16 cellular contexts compared by ENCODE assay signal in the genomic region with DNA sequence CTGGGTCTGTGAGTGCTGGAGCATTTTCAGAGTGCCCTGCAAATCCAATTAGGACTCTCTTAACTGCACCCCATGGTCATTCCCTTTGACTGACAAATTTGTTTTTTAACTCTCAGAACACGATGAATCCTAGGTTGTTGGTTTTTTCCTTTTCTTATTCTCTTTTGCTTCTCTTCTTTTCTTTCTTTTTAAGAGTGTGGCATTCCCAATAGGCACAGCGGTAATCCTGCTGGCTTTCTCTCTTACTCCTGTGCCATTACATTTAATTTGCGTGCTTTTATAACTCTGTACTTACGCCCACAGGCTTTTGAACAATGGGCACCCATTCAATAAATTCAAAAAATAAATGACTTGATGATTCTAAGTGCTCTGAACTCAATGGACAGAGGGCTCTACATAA.
A peak's percentile ranks its signal among the peaks of the same experiment; 100 is the strongest.
DNase-seq lines count a peak whose midpoint lies in the region; ATAC-seq lines count a peak whose summit lies in the region.
"Had no signal": no experiment of that assay in that cellular context is flagged by ENCODE, and none has a peak within 500 bp of the region (broad histone marks: within the 10 kb centered on the region; RNA-seq: fewer than 3 reads in every experiment).

No MANE protein-coding gene starts in this region.

- H3K4me3 ChIP-seq in H7 (ENCODE audit: insufficient read depth, low read depth, low read length) (no peak overlapping the region), HUES64 (ENCODE audit: low read length) (no peak overlapping the region)

- no peaks in the 10 kb centered on the region for H3K9me3 ChIP-seq in HUES64 (ENCODE audit: insufficient read depth, low read depth, low read length)

- WGBS in HUES64: 49% methylated on average over 4 of the region's 4 CpGs

- peaks cover 14% of the 10 kb centered on the region for H3K4me1 ChIP-seq in HUES64 (ENCODE audit: insufficient read depth, low read length)

- no peak for ATAC-seq in HG03520 (IDR thresholded peaks at IDR 0.05; ENCODE audit: unreplicated experiment)
- ATAC-seq: HepG2, Panc1, Right ventricle myocardium inferior had no signal

- 0 out of 2 replicates have a peak overlapping the region, but pooled peaks have one; percentile 10 for H3K27ac ChIP-seq in HUES64 (ENCODE audit: low read depth, low read length)

- no peak overlapping the region for H3K9ac ChIP-seq in HUES64 (ENCODE audit: low read depth, low read length)

- H3K36me3 ChIP-seq in H7 (replicated peaks; ENCODE audit: control insufficient read depth, insufficient read depth, low read length): no peaks in the 10 kb centered on the region
- no peaks in the 10 kb centered on the region for H3K36me3 ChIP-seq in HUES64 (ENCODE audit: insufficient read depth, low read length)

- DNase-seq in H7: peak; percentile 1
- DNase-seq in NCI-H2227 (lab: John Stamatoyannopoulos, UW; ENCODE audit: unreplicated experiment): peak; percentile 86
- peak; percentile 70 for DNase-seq in foreskin melanocyte
- DNase-seq in NCI-H1694 (lab: John Stamatoyannopoulos, UW): no peak
- DNase-seq in activated CD4-positive, CD25-positive, alpha-beta regulatory T cell treated with anti-CD3 and anti-CD28 coated beads, Interleukin-2, amount 50 U/mL, for 72 hours: no peak
- no peak for DNase-seq in inferior parietal cortex (ENCODE audit: extremely low spot score)
- DNase-seq: CD4-positive, CD25-positive, alpha-beta regulatory T cell; EL; KG1; NCI-H2029; NCI-H446 had no signal

- H3K27me3 ChIP-seq in H7 (ENCODE audit: control insufficient read depth, insufficient read depth, low read length) (no peaks in the 10 kb centered on the region), HUES64 (ENCODE audit: insufficient read depth, low read length) (peaks cover 22% of the 10 kb centered on the region; the same call in 1 of the 2 replicates)

Comparison
In these comparisons a context has a peak if more than half of its experiments do, and no peak if none do; other contexts are left out.
1. DNase-seq: peak in H7 (single experiment), NCI-H2227 (single experiment) and foreskin melanocyte (single experiment); none in NCI-H1694 (single experiment), activated CD4-positive, CD25-positive, alpha-beta regulatory T cell treated with anti-CD3 and anti-CD28 coated beads, Interleukin-2, amount 50 U/mL, for 72 hours (single experiment) and inferior parietal cortex (single experiment).